In genomic region chr2:210170442-210171303, GRCh38 we compare ENCODE assay signal across 8 cellular contexts. TPM values are rescaled to one million over a fixed set of nuclear protein-coding genes. Genes with fewer than 3 reads are reported as not detected.
DNase-seq lines count a peak whose midpoint lies in the region; ATAC-seq, FAIRE-seq and TF ChIP-seq lines count a peak whose summit lies in the region.

No MANE protein-coding gene starts in this region.

- DNase-seq in DND-41 (peak; percentile 97), RCC 7860 (ENCODE audit: low spot score) (peak; percentile 93), esophagus squamous epithelium (lab: John Stamatoyannopoulos, UW) (peak; percentile 77), myocyte (ENCODE audit: low read depth) (peak; percentile 98)
- peak; percentile 96 for DNase-seq in activated T-helper 1 cell treated with anti-CD3 and anti-CD28 coated beads, Interleukin-12 subunit alpha, Interleukin-12 subunit beta, Interleukin-2, Interleukin-4 antibody, amounts not matched to agents 30 ng/mL and 10 ng/mL and 1 ng/mL, durations not matched to agents 14 hours and 24 hours and 36 hours (ENCODE audit: low spot score)
- peak; percentile 95 to 96 for DNase-seq in stimulated activated CD8-positive, alpha-beta memory T cell treated with anti-CD3 and anti-CD28 coated beads, Interleukin-7, amount 100 ng/mL, for 4 hours (ENCODE audit: low read depth in 2 of 2)

- no peaks in the 10 kb centered on the region for H3K9me3 Mint-ChIP-seq in activated T-helper 1 cell treated with anti-CD3 and anti-CD28 coated beads, Interleukin-12 subunit alpha, Interleukin-12 subunit beta, Interleukin-2, Interleukin-4 antibody, amounts not matched to agents 30 ng/mL and 10 ng/mL and 1 ng/mL, durations not matched to agents 14 hours and 24 hours and 36 hours

- H3K9ac ChIP-seq in DND-41 (ENCODE audit: low read depth, low read length): peak overlapping the region; percentile 94

- H3K27me3 ChIP-seq in DND-41 (ENCODE audit: insufficient read depth, low read length, poor library complexity) (no peaks in the 10 kb centered on the region), esophagus squamous epithelium (no peaks in the 10 kb centered on the region)

- peak; percentile 77 for ATAC-seq in DND-41 (ENCODE audit: insufficient read depth, low read depth)
- ATAC-seq in GM21825 (IDR thresholded peaks at IDR 0.05; ENCODE audit: unreplicated experiment): peak; percentile 69

- H3K4me3 ChIP-seq in DND-41 (ENCODE audit: low read depth in 1 of 2, low read length in 2 of 2) (peak overlapping the region; percentile 42 to 60), esophagus squamous epithelium (peak overlapping the region; percentile 71 to 97 (median 92))

- intact Hi-C loops in activated T-helper 1 cell treated with anti-CD3 and anti-CD28 coated beads, Interleukin-12 subunit alpha, Interleukin-12 subunit beta, Interleukin-2, Interleukin-4 antibody, amounts not matched to agents 30 ng/mL and 10 ng/mL and 1 ng/mL, durations not matched to agents 14 hours and 24 hours and 36 hours (cut with micrococcal nuclease): loop anchor here (1.0 to 5.0 kb wide), 4 partner anchors 168 to 1916 kb away; partner anchors contain the start of genes IDH1, LANCL1, PIKFYVE and RPE
- intact Hi-C loops in esophagus squamous epithelium (cut with DNase I): no loop called here

- peak overlapping the region; percentile 98 for H3K4me3 Mint-ChIP-seq in activated T-helper 1 cell treated with anti-CD3 and anti-CD28 coated beads, Interleukin-12 subunit alpha, Interleukin-12 subunit beta, Interleukin-2, Interleukin-4 antibody, amounts not matched to agents 30 ng/mL and 10 ng/mL and 1 ng/mL, durations not matched to agents 14 hours and 24 hours and 36 hours

- TF ChIP-seq CTCF in DND-41 (IDR thresholded peaks at IDR 0.05; ENCODE audit: borderline replicate concordance, extremely low read depth, low read length, poor library complexity, severe bottlenecking): peak; percentile 9
- no peak for TF ChIP-seq CTCF in esophagus squamous epithelium (IDR thresholded peaks at IDR 0.05)

- FAIRE-seq in RCC 7860 (lab: Jason Lieb, UNC): peak; percentile 77

- peak in 2 of 4 donors; percentile 83 to 92 for TF ChIP-seq POLR2A in esophagus squamous epithelium (IDR thresholded peaks at IDR 0.05)

- H2AFZ ChIP-seq in DND-41 (ENCODE audit: low read depth, low read length): peak overlapping the region; percentile 82

- no peaks in the 10 kb centered on the region for H3K36me3 ChIP-seq in DND-41 (ENCODE audit: insufficient read depth, low read length)
- no peaks in the 10 kb centered on the region for H3K36me3 ChIP-seq in KOPT-K1 (ENCODE audit: insufficient read depth, low read length)
- H3K36me3 ChIP-seq in esophagus squamous epithelium: no peaks in the 10 kb centered on the region

- no peaks in the 10 kb centered on the region for H3K9me3 ChIP-seq in DND-41 (ENCODE audit: insufficient read depth, low read length, severe bottlenecking)
- H3K9me3 ChIP-seq in KOPT-K1 (ENCODE audit: insufficient read depth, low read length, poor library complexity, severe bottlenecking): no peaks in the 10 kb centered on the region
- no peaks in the 10 kb centered on the region for H3K9me3 ChIP-seq in esophagus squamous epithelium

- H3K27me3 Mint-ChIP-seq in activated T-helper 1 cell treated with anti-CD3 and anti-CD28 coated beads, Interleukin-12 subunit alpha, Interleukin-12 subunit beta, Interleukin-2, Interleukin-4 antibody, amounts not matched to agents 30 ng/mL and 10 ng/mL and 1 ng/mL, durations not matched to agents 14 hours and 24 hours and 36 hours (ENCODE audit: insufficient read depth): peaks cover 25% of the 10 kb centered on the region

- peaks cover 41% of the 10 kb centered on the region for H3K79me2 ChIP-seq in DND-41 (ENCODE audit: insufficient read depth, low read length)

- 0 to 1% methylated on average over 6 to 19 of the region's 64 CpGs for WGBS in esophagus squamous epithelium, 2 donors

- H4K20me1 ChIP-seq in DND-41 (ENCODE audit: insufficient read depth, low read length): no peaks in the 10 kb centered on the region

- peak overlapping the region; percentile 64 for H3K4me2 ChIP-seq in DND-41 (ENCODE audit: insufficient read depth, low read length)

- H3K4me1 Mint-ChIP-seq in activated T-helper 1 cell treated with anti-CD3 and anti-CD28 coated beads, Interleukin-12 subunit alpha, Interleukin-12 subunit beta, Interleukin-2, Interleukin-4 antibody, amounts not matched to agents 30 ng/mL and 10 ng/mL and 1 ng/mL, durations not matched to agents 14 hours and 24 hours and 36 hours (ENCODE audit: low read depth): peaks cover 30% of the 10 kb centered on the region

- peaks cover under 1% of the 10 kb centered on the region for H3K36me3 Mint-ChIP-seq in activated T-helper 1 cell treated with anti-CD3 and anti-CD28 coated beads, Interleukin-12 subunit alpha, Interleukin-12 subunit beta, Interleukin-2, Interleukin-4 antibody, amounts not matched to agents 30 ng/mL and 10 ng/mL and 1 ng/mL, durations not matched to agents 14 hours and 24 hours and 36 hours (ENCODE audit: low read depth)

- H3K27ac ChIP-seq in DND-41 (ENCODE audit: low read length) (peak overlapping the region; percentile 99), KOPT-K1 (ENCODE audit: low read depth, low read length, poor library complexity, severe bottlenecking) (peak overlapping the region; percentile 95), esophagus squamous epithelium (peak overlapping the region; percentile 98 to 100 (median 100))

- peak overlapping the region; percentile 96 for H3K27ac Mint-ChIP-seq in activated T-helper 1 cell treated with anti-CD3 and anti-CD28 coated beads, Interleukin-12 subunit alpha, Interleukin-12 subunit beta, Interleukin-2, Interleukin-4 antibody, amounts not matched to agents 30 ng/mL and 10 ng/mL and 1 ng/mL, durations not matched to agents 14 hours and 24 hours and 36 hours

- H3K4me1 ChIP-seq in DND-41 (ENCODE audit: insufficient read depth, low read length) (peaks cover 42% of the 10 kb centered on the region), esophagus squamous epithelium (peaks cover 0 to 56% (median 24%) of the 10 kb centered on the region in 3 donors)

RNA-seq across cellular contexts. Expression of gene KANSL1L, which starts 0.5 kb away (rescaled TPM):
- total RNA-seq in activated T-helper 1 cell treated with anti-CD3 and anti-CD28 coated beads, Interleukin-12 subunit alpha, Interleukin-12 subunit beta, Interleukin-2, Interleukin-4 antibody, amounts not matched to agents 30 ng/mL and 10 ng/mL and 1 ng/mL, durations not matched to agents 14 hours and 24 hours and 36 hours: 3.0 and 3.6 TPM in 2 replicates
- total RNA-seq in esophagus squamous epithelium: 10 to 100 TPM in 3 of 4 donors, 1 to 10 TPM in 1; 9.1 to 21.7 (median 13.6) TPM
- total RNA-seq in myocyte: 19.6 and 32.1 TPM in 2 replicates
- 3.9 TPM for polyA plus RNA-seq in myocyte (2012)

RNA-seq across cellular contexts. Expression of gene ACADL, which starts 54.6 kb away (rescaled TPM):
- not detected in 2 replicates for total RNA-seq in activated T-helper 1 cell treated with anti-CD3 and anti-CD28 coated beads, Interleukin-12 subunit alpha, Interleukin-12 subunit beta, Interleukin-2, Interleukin-4 antibody, amounts not matched to agents 30 ng/mL and 10 ng/mL and 1 ng/mL, durations not matched to agents 14 hours and 24 hours and 36 hours
- 1 to 10 TPM in 2 of 4 donors, under 1 TPM in 2; 0.44 to 1.6 (median 0.95) TPM for total RNA-seq in esophagus squamous epithelium
- total RNA-seq in myocyte: 0.10 and 0.13 TPM in 2 replicates
- 0.09 TPM for polyA plus RNA-seq in myocyte (2012)

Comparison
In these comparisons a context has a peak if more than half of its experiments do, and no peak if none do; other contexts are left out.
1. Peak in every context shown above with its lines: DNase-seq, ATAC-seq, H3K4me3 ChIP-seq and H3K27ac ChIP-seq.